8 cellular contexts compared by ENCODE assay signal in genomic region chr10:60384708-60385398, GRCh38.
DNase-seq lines count a peak whose midpoint lies in the region; ATAC-seq and TF ChIP-seq lines count a peak whose summit lies in the region.
"Had no signal": no experiment of that assay in that cellular context is flagged by ENCODE, and none has a peak within 500 bp of the region (broad histone marks: within the 10 kb centered on the region; RNA-seq: fewer than 3 reads in every experiment).

No MANE protein-coding gene starts in this region.

- peak; percentile 97 for DNase-seq in HFF-Myc (ENCODE audit: extremely low read depth, low read depth)
- peak; percentile 56 for DNase-seq in T1000 (lab: John Stamatoyannopoulos, UW)
- DNase-seq in foreskin melanocyte = peak; percentile 52
- DNase-seq in stromal cell of bone marrow (ENCODE audit: low read depth) = peak; percentile 90
- DNase-seq in activated CD8-positive, alpha-beta memory T cell treated with anti-CD3 and anti-CD28 coated beads, Interleukin-2, amount 50 U/mL, for 48 hours = no peak
- DNase-seq: NCI-H82 had no signal

- no peak for TF ChIP-seq CTCF in HFF-Myc (IDR thresholded peaks at IDR 0.05; ENCODE audit: low read depth, low read length, missing control alignments)

- ATAC-seq in GM19467 (IDR thresholded peaks at IDR 0.05; ENCODE audit: unreplicated experiment) (no peak), HG03460 (IDR thresholded peaks at IDR 0.05; ENCODE audit: unreplicated experiment) (no peak)

- H3K4me3 ChIP-seq in HFF-Myc (replicated peaks; ENCODE audit: low read depth, low read length) = no peak overlapping the region
